Comparison of ENCODE assay signal across 31 cellular contexts in the genomic region with DNA sequence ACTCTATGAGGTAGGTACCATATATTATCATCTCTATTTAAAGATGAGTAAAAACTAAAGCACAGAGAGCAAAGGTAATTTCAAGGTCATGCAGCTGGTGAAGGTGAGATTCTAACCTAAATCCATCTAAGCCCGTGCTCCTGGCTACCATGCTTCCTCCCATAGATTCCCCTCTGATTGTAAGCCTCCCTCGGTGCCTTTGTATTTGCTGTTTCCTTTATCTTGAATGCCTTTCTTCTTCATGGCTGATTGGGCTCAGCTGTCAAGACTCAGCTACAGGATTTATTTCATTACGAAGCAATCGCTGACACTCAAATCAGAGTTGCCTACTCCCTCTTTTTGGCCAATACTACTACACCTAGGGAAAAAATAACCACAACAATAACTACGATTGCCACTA.
"Had no signal": no experiment of that assay in that cellular context is flagged by ENCODE, and none has a peak within 500 bp of the region (broad histone marks: within the 10 kb centered on the region; RNA-seq: fewer than 3 reads in every experiment).

No MANE protein-coding gene starts in this region.

- H3K27me3 Mint-ChIP-seq: activated CD4-positive, alpha-beta T cell treated with anti-CD3 and anti-CD28 coated beads, Interleukin-2, amount 10 ng/mL, durations not matched to agents 7 days and 5 days; activated naive CD4-positive, alpha-beta T cell treated with anti-CD3 and anti-CD28 coated beads, Interleukin-2, amount 50 U/mL, for 24 hours; activated T-cell treated with anti-CD3 and anti-CD28 coated beads, Interleukin-2, amount 50 U/mL, for 24 hours; central memory CD8-positive, alpha-beta T cell had no signal

- H3K9ac ChIP-seq: KMS-11 had no signal

- H3K4me1 ChIP-seq: ascending aorta, SJCRH30 had no signal

- H3K4me3 Mint-ChIP-seq: activated CD4-positive, alpha-beta T cell treated with anti-CD3 and anti-CD28 coated beads, Interleukin-2, amount 10 ng/mL, durations not matched to agents 7 days and 5 days; activated CD8-positive, alpha-beta T cell treated with anti-CD3 and anti-CD28 coated beads, Interleukin-2, amount 10 ng/mL, durations not matched to agents 7 days and 5 days; activated naive CD4-positive, alpha-beta T cell treated with anti-CD3 and anti-CD28 coated beads, Interleukin-2, amount 50 U/mL, for 24 hours; activated naive CD8-positive, alpha-beta T cell treated with anti-CD3 and anti-CD28 coated beads, Interleukin-2, amount 10 ng/mL, durations not matched to agents 7 days and 5 days; activated T-cell treated with anti-CD3 and anti-CD28 coated beads, Interleukin-2, amount 50 U/mL, for 24 hours; central memory CD8-positive, alpha-beta T cell had no signal

- H3K27me3 ChIP-seq: ascending aorta, cardiac muscle cell, SJCRH30 had no signal

- DNase-seq: activated CD4-positive, alpha-beta T cell treated with anti-CD3 and anti-CD28 coated beads, Interleukin-2, amount 10 ng/mL, durations not matched to agents 7 days and 5 days; activated CD4-positive, alpha-beta T cell treated with anti-CD3 and anti-CD28 coated beads, Interleukin-2, amount 50 U/mL, for 48 hours; activated CD8-positive, alpha-beta T cell treated with anti-CD3 and anti-CD28 coated beads, Interleukin-2, amount 10 ng/mL, durations not matched to agents 7 days and 5 days; activated gamma-delta T cell; activated naive CD4-positive, alpha-beta T cell treated with Interleukin-2 at 50 U/mL for 16 hours; activated naive CD8-positive, alpha-beta T cell treated with anti-CD3 and anti-CD28 coated beads, Interleukin-2, amount 10 ng/mL, durations not matched to agents 7 days and 5 days; activated T-cell treated with anti-CD3 and anti-CD28 coated beads, Interleukin-2, amount 50 U/mL, for 24 hours; amygdala; MM.1S; MV-4-11; NCI-H1092; NCI-H1436 treated with DMSO at 0.1 percent for 48 hours; NCI-H187 treated with DMSO at 0.1 percent for 48 hours; NCI-H2081; NCI-H345; NCI-H524 treated with DMSO at 0.1 percent for 48 hours; NCI-H748 treated with DMSO at 0.1 percent for 48 hours; NK-92 treated with Interleukin-12 subunit alpha and Interleukin-12 subunit beta, amount 100 ng/mL, for 24 hours; OCI-M1; SHP77; SJCRH30; T1000; WERI-Rb-1 had no signal

- H3K9me3 Mint-ChIP-seq: activated CD4-positive, alpha-beta T cell treated with anti-CD3 and anti-CD28 coated beads, Interleukin-2, amount 10 ng/mL, durations not matched to agents 7 days and 5 days; activated naive CD4-positive, alpha-beta T cell treated with anti-CD3 and anti-CD28 coated beads, Interleukin-2, amount 50 U/mL, for 24 hours; activated naive CD8-positive, alpha-beta T cell treated with anti-CD3 and anti-CD28 coated beads, Interleukin-2, amount 10 ng/mL, durations not matched to agents 7 days and 5 days; activated T-cell treated with anti-CD3 and anti-CD28 coated beads, Interleukin-2, amount 50 U/mL, for 24 hours; activated T-helper 2 cell treated with anti-CD3 and anti-CD28 coated beads, Interferon-gamma antibody, Interleukin-2, Interleukin-4, amounts not matched to agents 10 μg/mL and 5 μg/mL and 100 μg/mL, durations not matched to agents 14 hours and 24 hours and 36 hours; central memory CD8-positive, alpha-beta T cell had no signal

- H3K4me1 Mint-ChIP-seq: activated CD4-positive, alpha-beta T cell treated with anti-CD3 and anti-CD28 coated beads, Interleukin-2, amount 10 ng/mL, durations not matched to agents 7 days and 5 days; activated naive CD4-positive, alpha-beta T cell treated with anti-CD3 and anti-CD28 coated beads, Interleukin-2, amount 50 U/mL, for 24 hours; activated naive CD8-positive, alpha-beta T cell treated with anti-CD3 and anti-CD28 coated beads, Interleukin-2, amount 10 ng/mL, durations not matched to agents 7 days and 5 days; central memory CD8-positive, alpha-beta T cell had no signal

- H3K27ac Mint-ChIP-seq: activated CD4-positive, alpha-beta T cell treated with anti-CD3 and anti-CD28 coated beads, Interleukin-2, amount 10 ng/mL, durations not matched to agents 7 days and 5 days; activated CD8-positive, alpha-beta T cell treated with anti-CD3 and anti-CD28 coated beads, Interleukin-2, amount 10 ng/mL, durations not matched to agents 7 days and 5 days; activated naive CD4-positive, alpha-beta T cell treated with anti-CD3 and anti-CD28 coated beads, Interleukin-2, amount 50 U/mL, for 24 hours; activated naive CD8-positive, alpha-beta T cell treated with anti-CD3 and anti-CD28 coated beads, Interleukin-2, amount 10 ng/mL, durations not matched to agents 7 days and 5 days; activated T-cell treated with anti-CD3 and anti-CD28 coated beads, Interleukin-2, amount 50 U/mL, for 24 hours; activated T-helper 2 cell treated with anti-CD3 and anti-CD28 coated beads, Interferon-gamma antibody, Interleukin-2, Interleukin-4, amounts not matched to agents 10 μg/mL and 5 μg/mL and 100 μg/mL, durations not matched to agents 14 hours and 24 hours and 36 hours had no signal

- H3K27ac ChIP-seq: ascending aorta, cardiac muscle cell, KMS-11, SJCRH30, SK-N-MC, WERI-Rb-1 had no signal

- H3K36me3 Mint-ChIP-seq: activated naive CD4-positive, alpha-beta T cell treated with anti-CD3 and anti-CD28 coated beads, Interleukin-2, amount 50 U/mL, for 24 hours; activated naive CD8-positive, alpha-beta T cell treated with anti-CD3 and anti-CD28 coated beads, Interleukin-2, amount 10 ng/mL, durations not matched to agents 7 days and 5 days had no signal

- H3K36me3 ChIP-seq: ascending aorta, cardiac muscle cell, SJCRH30, WERI-Rb-1 had no signal

- H3K4me2 ChIP-seq: KMS-11 had no signal

- ATAC-seq: activated CD8-positive, alpha-beta T cell treated with anti-CD3 and anti-CD28 coated beads, Interleukin-2, amount 10 ng/mL, durations not matched to agents 7 days and 5 days; Panc1 had no signal

- H3K9me3 ChIP-seq: ascending aorta, SJCRH30 had no signal

- H3K4me3 ChIP-seq: ascending aorta, cardiac muscle cell, SJCRH30, SK-N-MC had no signal
